ENCODE assay signal across 9 cellular contexts in genomic region chr7:64183126-64183742, GRCh38. TPM values are rescaled to one million over a fixed set of nuclear protein-coding genes. Genes with fewer than 3 reads are reported as not detected.
DNase-seq lines count a peak whose midpoint lies in the region; ATAC-seq lines count a peak whose summit lies in the region.
"Had no signal": no experiment of that assay in that cellular context is flagged by ENCODE, and none has a peak within 500 bp of the region (broad histone marks: within the 10 kb centered on the region; RNA-seq: fewer than 3 reads in every experiment).

No MANE protein-coding gene starts in this region.

- H3K27me3 Mint-ChIP-seq in activated T-cell treated with anti-CD3 and anti-CD28 coated beads, Interleukin-2, amount 50 U/mL, for 4 hours (ENCODE audit: low read depth) = peaks cover 10% of the 10 kb centered on the region

- ATAC-seq in activated T-cell treated with anti-CD3 and anti-CD28 coated beads, Interleukin-2, amount 50 U/mL, for 4 hours = peak in 1 of 2 donors; percentile 57
- ATAC-seq in left cardiac atrium (peak; percentile 12 to 23), HG02678 (IDR thresholded peaks at IDR 0.05; ENCODE audit: unreplicated experiment) (no peak), GM19023 (IDR thresholded peaks at IDR 0.05; ENCODE audit: unreplicated experiment) (no peak)

- intact Hi-C loops in left cardiac atrium (cut with DNase I) = loop anchor here (5.0 kb wide), 1 partner anchor 434 kb away; no protein-coding TSS in a partner anchor

- no peak overlapping the region for H3K4me3 Mint-ChIP-seq in activated T-cell treated with anti-CD3 and anti-CD28 coated beads, Interleukin-2, amount 50 U/mL, for 4 hours

- peak; percentile 17 for DNase-seq in NCI-H82 (lab: John Stamatoyannopoulos, UW)
- DNase-seq in NCI-H82 treated with DMSO at 0.1 percent for 48 hours (lab: John Stamatoyannopoulos, UW; ENCODE audit: unreplicated experiment) = no peak
- DNase-seq in activated T-cell treated with anti-CD3 and anti-CD28 coated beads, Interleukin-2, amount 50 U/mL, for 4 hours = peak; percentile 26
- no peak for DNase-seq in left cardiac atrium
- DNase-seq in substantia nigra (lab: John Stamatoyannopoulos, UW) = peak in 25 of 49 donors; percentile 0 to 54 (median 23)
- no peak for DNase-seq in DMS79 (lab: John Stamatoyannopoulos, UW)

- no peaks in the 10 kb centered on the region for H3K4me1 Mint-ChIP-seq in activated T-cell treated with anti-CD3 and anti-CD28 coated beads, Interleukin-2, amount 50 U/mL, for 4 hours (ENCODE audit: low read depth)

- no peak overlapping the region for H3K27ac ChIP-seq in substantia nigra (ENCODE audit: low read depth, low read length, poor library complexity, severe bottlenecking)
- H3K27ac ChIP-seq: SJCRH30 had no signal

- H3K9me3 Mint-ChIP-seq in activated T-cell treated with anti-CD3 and anti-CD28 coated beads, Interleukin-2, amount 50 U/mL, for 4 hours = peaks cover 4% of the 10 kb centered on the region

- H3K36me3 Mint-ChIP-seq in activated T-cell treated with anti-CD3 and anti-CD28 coated beads, Interleukin-2, amount 50 U/mL, for 4 hours (ENCODE audit: insufficient read depth) = no peaks in the 10 kb centered on the region

RNA-seq across cellular contexts. Expression of gene ZNF735, which starts 23.8 kb away (rescaled TPM):
- not detected for total RNA-seq in activated T-cell treated with anti-CD3 and anti-CD28 coated beads, Interleukin-2, amount 50 U/mL, for 4 hours
- total RNA-seq in left cardiac atrium = not detected
- total RNA-seq: SJCRH30 had no signal

RNA-seq across cellular contexts. Expression of gene ZNF679, which starts 45.0 kb away (rescaled TPM):
- total RNA-seq in activated T-cell treated with anti-CD3 and anti-CD28 coated beads, Interleukin-2, amount 50 U/mL, for 4 hours = not detected
- total RNA-seq in left cardiac atrium = not detected

Comparison
In these comparisons a context has a peak if more than half of its experiments do, and no peak if none do; other contexts are left out.
1. DNase-seq: peak in NCI-H82 (single experiment), activated T-cell treated with anti-CD3 and anti-CD28 coated beads, Interleukin-2, amount 50 U/mL, for 4 hours (single experiment) and substantia nigra (25 of 49); none in NCI-H82 treated with DMSO at 0.1 percent for 48 hours (single experiment), left cardiac atrium (single experiment) and DMS79 (single experiment).
2. ATAC-seq: peak in left cardiac atrium (2 of 2); none in HG02678 (single experiment) and GM19023 (single experiment).